ENCODE assay signal across 8 cellular contexts in the genomic region with DNA sequence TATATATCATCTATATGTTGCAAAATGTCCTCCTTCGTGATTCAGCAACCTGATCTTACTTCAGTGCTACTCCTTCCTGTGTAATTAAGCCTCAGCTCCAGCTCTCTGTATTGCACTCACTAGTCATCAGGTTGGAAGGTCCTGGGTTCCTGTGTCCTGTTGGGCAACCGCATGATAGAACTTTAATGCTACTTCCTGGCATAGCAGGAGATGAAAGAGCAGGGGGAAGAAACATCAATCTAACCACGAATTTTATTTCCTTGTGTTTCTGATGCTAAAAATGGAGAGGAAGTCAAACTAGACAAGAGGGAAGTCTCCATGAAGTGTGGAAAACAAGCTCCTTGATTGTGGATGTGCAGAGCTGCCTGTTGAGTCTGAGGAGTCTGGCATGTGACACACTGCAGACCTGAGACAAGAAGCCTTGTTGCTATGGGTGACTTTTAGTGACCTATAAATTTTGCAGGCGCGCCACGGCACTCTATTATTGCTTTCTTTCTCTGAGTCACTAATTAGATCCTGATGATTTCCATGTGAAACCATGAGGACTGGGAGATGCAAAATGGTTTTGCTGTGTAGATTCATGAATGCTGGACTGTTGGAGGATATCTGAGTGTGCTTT. TPM values are rescaled to one million over a fixed set of nuclear protein-coding genes. Genes with fewer than 3 reads are reported as not detected.
DNase-seq lines count a peak whose midpoint lies in the region; ATAC-seq and TF ChIP-seq lines count a peak whose summit lies in the region.

No MANE protein-coding gene starts in this region.

- H3K4me3 Mint-ChIP-seq in CD4-positive, alpha-beta T cell, result peak overlapping the region; percentile 18
- no peak overlapping the region for H3K4me3 Mint-ChIP-seq in MCF 10A (ENCODE audit: unreplicated experiment)

- ATAC-seq in CD4-positive, alpha-beta T cell (ENCODE audit: poor library complexity), result peak; percentile 83
- peak; percentile 27 for ATAC-seq in lung (ENCODE audit: insufficient read depth, low FRiP score)
- ATAC-seq in GM21825 (IDR thresholded peaks at IDR 0.05; ENCODE audit: unreplicated experiment), result no peak

- H3K9me3 Mint-ChIP-seq in CD4-positive, alpha-beta T cell, result no peaks in the 10 kb centered on the region
- no peaks in the 10 kb centered on the region for H3K9me3 Mint-ChIP-seq in MCF 10A (ENCODE audit: unreplicated experiment)

- WGBS in lung, 2 donors, result 17 to 40% methylated on average over 6 of the region's 6 CpGs

- CTCF ChIA-PET in CD4-positive, alpha-beta T cell (lab: Charles Lee), result interaction anchor here (0.8 to 1.5 kb wide), 2 partner anchors 13 to 30 kb away, joined by 3 to 4 read pairs; no protein-coding TSS in a partner anchor
- CTCF ChIA-PET in MCF 10A (lab: Yijun Ruan, JAX), result interaction anchor here (0.6 to 1.0 kb wide), 3 partner anchors 14 to 1694 kb away, joined by 3 read pairs; no protein-coding TSS in a partner anchor

- no peak for TF ChIP-seq CTCF in CD4-positive, alpha-beta T cell (IDR thresholded peaks at IDR 0.05)
- TF ChIP-seq CTCF in NB4 (IDR thresholded peaks at IDR 0.05; ENCODE audit: low read depth, low read length) (no peak), MCF 10A (IDR thresholded peaks at IDR 0.05; ENCODE audit: unreplicated experiment) (no peak), lung (IDR thresholded peaks at IDR 0.05; ENCODE audit: control extremely low read depth, extremely low read depth) (no peak)

- no peaks in the 10 kb centered on the region for H3K27me3 Mint-ChIP-seq in CD4-positive, alpha-beta T cell
- no peaks in the 10 kb centered on the region for H3K27me3 Mint-ChIP-seq in MCF 10A (ENCODE audit: insufficient read depth, unreplicated experiment)

- POLR2A ChIA-PET in CD4-positive, alpha-beta T cell (lab: Charles Lee), result interaction anchor here (1.0 to 1.2 kb wide), 2 partner anchors 12 to 18 kb away, joined by 5 to 6 read pairs; no protein-coding TSS in a partner anchor
- POLR2A ChIA-PET in MCF 10A (lab: Yijun Ruan, JAX), result interaction anchor here (0.7 to 3.4 kb wide), 7 partner anchors 9 to 106 kb away, joined by 3 to 18 read pairs (median 4); no protein-coding TSS in a partner anchor

- no peak overlapping the region for H3K27ac ChIP-seq in CD4-positive, alpha-beta T cell (ENCODE audit: low read depth, low read length)
- no peak overlapping the region for H3K27ac ChIP-seq in lung (ENCODE audit: low read depth in 1 of 2, low read length in 1 of 2)

- DNase-seq in CD4-positive, alpha-beta T cell, result peak in 1 of 10 experiments; percentile 14
- peak; percentile 96 for DNase-seq in NB4 (ENCODE audit: low read depth)
- DNase-seq in MCF 10A (ENCODE audit: unreplicated experiment), result peak; percentile 90
- no peak for DNase-seq in lung (ENCODE audit: low spot score)
- DNase-seq in NCI-H1092 (lab: John Stamatoyannopoulos, UW), result no peak
- DNase-seq in NCI-H1048 (lab: John Stamatoyannopoulos, UW), result no peak
- DNase-seq in superior temporal gyrus (ENCODE audit: extremely low spot score), result no peak

- TF ChIP-seq POLR2A in NB4 (IDR thresholded peaks at IDR 0.05; ENCODE audit: extremely low read depth, insufficient read length), result no peak

- intact Hi-C loops in CD4-positive, alpha-beta T cell (cut with DNase I, micrococcal nuclease), result loop anchor here in 1 of 2 experiments (2.0 kb wide), 1 partner anchor 18 kb away; no protein-coding TSS in a partner anchor
- intact Hi-C loops in MCF 10A (cut with micrococcal nuclease), result loop anchor here (1.0 kb wide), 1 partner anchor 27 kb away; the partner anchor contains the start of gene METTL9

- peaks cover 52% of the 10 kb centered on the region for H3K4me1 Mint-ChIP-seq in CD4-positive, alpha-beta T cell (ENCODE audit: low read depth)
- peaks cover 11% of the 10 kb centered on the region for H3K4me1 Mint-ChIP-seq in MCF 10A (ENCODE audit: insufficient read depth, unreplicated experiment)

- H3K36me3 ChIP-seq in lung (ENCODE audit: control insufficient read depth in 2 of 2, insufficient read depth in 2 of 2, low read length in 2 of 2), result peaks cover 0 to 14% of the 10 kb centered on the region in 2 donors

- no peaks in the 10 kb centered on the region for H3K9me3 ChIP-seq in CD4-positive, alpha-beta T cell (ENCODE audit: control insufficient read depth, low read length)
- H3K9me3 ChIP-seq in lung (ENCODE audit: control insufficient read depth in 2 of 2, insufficient read depth in 1 of 2, low read length in 1 of 2), result no peaks in the 10 kb centered on the region

- H3K27ac Mint-ChIP-seq in CD4-positive, alpha-beta T cell, result peak overlapping the region; percentile 60
- H3K27ac Mint-ChIP-seq in MCF 10A (ENCODE audit: low read depth, unreplicated experiment), result peak overlapping the region; percentile 70

- H3K4me1 ChIP-seq in lung (ENCODE audit: control insufficient read depth in 2 of 2, insufficient read depth in 2 of 2, low read length in 2 of 2), result peaks cover 3 to 6% of the 10 kb centered on the region in 2 donors

- H3K4me3 ChIP-seq in NB4 (ENCODE audit: low read depth, low read length) (peak overlapping the region; percentile 37), lung (no peak overlapping the region)

- peaks cover 82% of the 10 kb centered on the region for H3K36me3 Mint-ChIP-seq in CD4-positive, alpha-beta T cell (ENCODE audit: low read depth)
- peaks cover 31% of the 10 kb centered on the region for H3K36me3 Mint-ChIP-seq in MCF 10A (ENCODE audit: insufficient read depth, unreplicated experiment)

- no TSS peak for BruUV-seq in MCF 10A (replicated peaks; lab: Mats Ljungman, UMichigan)

- H3K27me3 ChIP-seq in CD4-positive, alpha-beta T cell (ENCODE audit: control insufficient read depth, insufficient read depth, low read length), result no peaks in the 10 kb centered on the region
- H3K27me3 ChIP-seq in lung (ENCODE audit: control insufficient read depth, insufficient read depth), result no peaks in the 10 kb centered on the region

RNA-seq across cellular contexts. Expression of gene IGSF6, which starts 25.6 kb away (rescaled TPM):
- under 1 TPM; 0.31 to 0.77 TPM for total RNA-seq in CD4-positive, alpha-beta T cell
- total RNA-seq in MCF 10A (2022) (not detected in 2 replicates), lung (10 to 100 TPM; 12.2 to 35.7 TPM)
- 10 to 100 TPM; 41.9 to 54.3 TPM for polyA plus RNA-seq in lung

RNA-seq across cellular contexts. Expression of gene METTL9, which starts 27.4 kb away (rescaled TPM):
- total RNA-seq in CD4-positive, alpha-beta T cell, result 10 to 100 TPM; 78.4 to 86.7 TPM
- 63.9 and 67.6 TPM in 2 replicates for total RNA-seq in MCF 10A (2022)
- total RNA-seq in lung, result 100 to 1,000 TPM in 1 of 2 donors, 10 to 100 TPM in 1; 62.8 to 127 TPM
- 10 to 100 TPM; 26.6 to 93.4 TPM for polyA plus RNA-seq in lung

RNA-seq across cellular contexts. Expression of gene OTOA, which starts 37.0 kb away (rescaled TPM):
- under 1 TPM in 1 of 2 experiments, not detected in 1; 0.19 TPM for total RNA-seq in CD4-positive, alpha-beta T cell
- 0.12 and 0.17 TPM in 2 replicates for total RNA-seq in MCF 10A (2022)
- under 1 TPM; 0.18 to 0.23 TPM for total RNA-seq in lung
- polyA plus RNA-seq in lung, result 1 to 10 TPM in 1 of 2 donors, under 1 TPM in 1; 0.95 to 1.3 TPM

Comparison
In these comparisons a context has a peak if more than half of its experiments do, and no peak if none do; other contexts are left out.
1. DNase-seq: peak in NB4 (single experiment) and MCF 10A (single experiment); none in lung (single experiment), NCI-H1092 (single experiment), NCI-H1048 (single experiment) and superior temporal gyrus (single experiment).
2. RNA of gene IGSF6, which starts 25.6 kb away (total RNA-seq): 12.2 to 35.7 TPM in lung; 0.31 to 0.77 TPM in CD4-positive, alpha-beta T cell and not detected in MCF 10A; every median in the first group is over 4 times any median in the second.